1 cellular context compared by ENCODE assay signal in genomic region chr19:15829277-15829770, GRCh38.
TF ChIP-seq lines count a peak whose summit lies in the region.

No MANE protein-coding gene starts in this region.

TF ChIP-seq in HCT116, 20 proteins besides CTCF, POLR2A, EP300 and RAD21 (continued from another document):
- TF ChIP-seq, protein P1, sequence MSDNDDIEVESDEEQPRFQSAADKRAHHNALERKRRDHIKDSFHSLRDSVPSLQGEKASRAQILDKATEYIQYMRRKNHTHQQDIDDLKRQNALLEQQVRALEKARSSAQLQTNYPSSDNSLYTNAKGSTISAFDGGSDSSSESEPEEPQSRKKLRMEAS (IDR thresholded peaks at IDR 0.05) = 0 out of 2 replicates have a peak, but pooled peaks have one; percentile 8
